In genomic region chr4:26793750-26794149, GRCh38 we compare ENCODE assay signal across 3 cellular contexts.
TF ChIP-seq lines count a peak whose summit lies in the region.

No MANE protein-coding gene starts in this region.

TF ChIP-seq in SK-N-SH, 30 proteins besides CTCF, POLR2A, EP300 and RAD21 (continued from another document):
- TF ChIP-seq USF1 (IDR thresholded peaks at IDR 0.05; ENCODE audit: borderline replicate concordance, low read depth): peak; percentile 23; the same call in 1 of the 2 replicates
TF ChIP-seq in SK-N-SH: peak in this region for 1.

TF ChIP-seq in SK-N-SH treated with all-trans-retinoic acid at 6 μM for 48 hours, 23 proteins besides CTCF, POLR2A, EP300 and RAD21 (continued from another document):
- TF ChIP-seq CSRNP3 (CRISPR knock-in tag; IDR thresholded peaks at IDR 0.05) (no peak), TOX (CRISPR knock-in tag; IDR thresholded peaks at IDR 0.05; ENCODE audit: borderline replicate concordance) (no peak), ZNF565 (CRISPR knock-in tag; conservative IDR thresholded peaks at IDR 0.05; ENCODE audit: low read depth) (no peak), TSHZ2 (CRISPR knock-in tag; IDR thresholded peaks at IDR 0.05) (no peak), POU6F1 (CRISPR knock-in tag; IDR thresholded peaks at IDR 0.05; ENCODE audit: borderline replicate concordance, low read depth) (no peak), CSDC2 (CRISPR knock-in tag; IDR thresholded peaks at IDR 0.05) (no peak)

TF ChIP-seq in K562, 482 proteins besides CTCF, POLR2A, EP300 and RAD21 (continued from another document):
- no peak for TF ChIP-seq PHF8 (IDR thresholded peaks at IDR 0.05; ENCODE audit: borderline replicate concordance, low read length)
- TF ChIP-seq RREB1 (CRISPR knock-in tag; IDR thresholded peaks at IDR 0.05): no peak
- no peak for TF ChIP-seq NCOA2 (IDR thresholded peaks at IDR 0.05; ENCODE audit: partially characterized antibody in 2 of 2)
- no peak for TF ChIP-seq ZFP1 (CRISPR knock-in tag; IDR thresholded peaks at IDR 0.05)
- no peak for TF ChIP-seq ZNF699 (CRISPR knock-in tag; IDR thresholded peaks at IDR 0.05; ENCODE audit: insufficient replicate concordance)
- 0 out of 2 replicates have a peak, but pooled peaks have one; percentile 24 for TF ChIP-seq CBFA2T2 (conservative IDR thresholded peaks at IDR 0.05)
- TF ChIP-seq HBP1 (CRISPR knock-in tag; IDR thresholded peaks at IDR 0.05): no peak
- TF ChIP-seq ZNF778 (CRISPR knock-in tag; IDR thresholded peaks at IDR 0.05): no peak
- TF ChIP-seq XRCC3 (IDR thresholded peaks at IDR 0.05): no peak
- no peak for TF ChIP-seq THAP7 (CRISPR knock-in tag; IDR thresholded peaks at IDR 0.05)
- no peak for TF ChIP-seq SNAPC5 (CRISPR knock-in tag; IDR thresholded peaks at IDR 0.05)
- peak; percentile 18 for TF ChIP-seq RBM25 (IDR thresholded peaks at IDR 0.05; ENCODE audit: low read depth, low read length, severe bottlenecking)
- TF ChIP-seq USF2 (CRISPR knock-in tag; IDR thresholded peaks at IDR 0.05): peak; percentile 84
